ENCODE assay signal across 18 cellular contexts in genomic region chr13:60642552-60642951, GRCh38.
"Had no signal": no experiment of that assay in that cellular context is flagged by ENCODE, and none has a peak within 500 bp of the region (broad histone marks: within the 10 kb centered on the region; RNA-seq: fewer than 3 reads in every experiment).

No MANE protein-coding gene starts in this region.

- H3K27ac ChIP-seq: body of pancreas, thoracic aorta, upper lobe of left lung had no signal

- H3K9me3 Mint-ChIP-seq: activated naive CD4-positive, alpha-beta T cell treated with anti-CD3 and anti-CD28 coated beads, Interleukin-2, amount 50 U/mL, for 24 hours; activated T-helper 1 cell treated with anti-CD3 and anti-CD28 coated beads, Interleukin-12 subunit alpha, Interleukin-12 subunit beta, Interleukin-2, Interleukin-4 antibody, amounts not matched to agents 30 ng/mL and 10 ng/mL and 1 ng/mL, durations not matched to agents 14 hours and 24 hours and 36 hours had no signal

- H3K36me3 Mint-ChIP-seq: activated naive CD4-positive, alpha-beta T cell treated with anti-CD3 and anti-CD28 coated beads, Interleukin-2, amount 50 U/mL, for 24 hours; memory B cell had no signal

- H3K9me3 ChIP-seq: body of pancreas, thoracic aorta, upper lobe of left lung had no signal

- H3K36me3 ChIP-seq: thoracic aorta, upper lobe of left lung had no signal

- DNase-seq: activated CD4-positive, alpha-beta T cell treated with anti-CD3 and anti-CD28 coated beads for 1 hour; activated CD4-positive, alpha-beta T cell treated with anti-CD3 and anti-CD28 coated beads, Interleukin-2, amount 50 U/mL, for 1 hour; activated CD8-positive, alpha-beta T cell treated with anti-CD3 and anti-CD28 coated beads, Interleukin-2, amount 10 ng/mL, durations not matched to agents 7 days and 5 days; activated gamma-delta T cell; anterior cingulate cortex; body of pancreas; left cardiac atrium; naive thymus-derived CD4-positive, alpha-beta T cell; occipital lobe; stimulated activated CD4-positive, alpha-beta T cell treated with anti-CD3 and anti-CD28 coated beads, Interleukin-4, amount 100 ng/mL, for 24 hours; stimulated activated naive CD4-positive, alpha-beta T cell treated with Interleukin-2 at 50 U/mL for 16 hours; T-helper 1 cell; upper lobe of left lung had no signal

- ATAC-seq: activated CD8-positive, alpha-beta T cell treated with anti-CD3 and anti-CD28 coated beads, Interleukin-2, amount 10 ng/mL, durations not matched to agents 7 days and 5 days; body of pancreas; left cardiac atrium; naive thymus-derived CD4-positive, alpha-beta T cell had no signal

- H3K4me1 ChIP-seq: body of pancreas, upper lobe of left lung had no signal

- H3K4me3 Mint-ChIP-seq: activated CD8-positive, alpha-beta T cell treated with anti-CD3 and anti-CD28 coated beads, Interleukin-2, amount 10 ng/mL, durations not matched to agents 7 days and 5 days; activated naive CD4-positive, alpha-beta T cell treated with anti-CD3 and anti-CD28 coated beads, Interleukin-2, amount 50 U/mL, for 24 hours; activated T-helper 1 cell treated with anti-CD3 and anti-CD28 coated beads, Interleukin-12 subunit alpha, Interleukin-12 subunit beta, Interleukin-2, Interleukin-4 antibody, amounts not matched to agents 30 ng/mL and 10 ng/mL and 1 ng/mL, durations not matched to agents 14 hours and 24 hours and 36 hours; memory B cell; naive thymus-derived CD4-positive, alpha-beta T cell; neural crest cell had no signal

- H3K4me3 ChIP-seq: body of pancreas, thoracic aorta, upper lobe of left lung had no signal

- H3K4me1 Mint-ChIP-seq: activated naive CD4-positive, alpha-beta T cell treated with anti-CD3 and anti-CD28 coated beads, Interleukin-2, amount 50 U/mL, for 24 hours; memory B cell; naive thymus-derived CD4-positive, alpha-beta T cell; neural crest cell had no signal

- H3K27me3 ChIP-seq: body of pancreas, upper lobe of left lung had no signal

- H3K27ac Mint-ChIP-seq: activated CD8-positive, alpha-beta T cell treated with anti-CD3 and anti-CD28 coated beads, Interleukin-2, amount 10 ng/mL, durations not matched to agents 7 days and 5 days; activated naive CD4-positive, alpha-beta T cell treated with anti-CD3 and anti-CD28 coated beads, Interleukin-2, amount 50 U/mL, for 24 hours; activated T-helper 1 cell treated with anti-CD3 and anti-CD28 coated beads, Interleukin-12 subunit alpha, Interleukin-12 subunit beta, Interleukin-2, Interleukin-4 antibody, amounts not matched to agents 30 ng/mL and 10 ng/mL and 1 ng/mL, durations not matched to agents 14 hours and 24 hours and 36 hours; memory B cell; naive thymus-derived CD4-positive, alpha-beta T cell had no signal
